ENCODE assay signal across 3 cellular contexts in genomic region chrX:16856076-16856404, GRCh38.
TF ChIP-seq lines count a peak whose summit lies in the region.

No MANE protein-coding gene starts in this region.

TF ChIP-seq in GM12891, 5 proteins besides CTCF, POLR2A, EP300 and RAD21:
- peak; percentile 60; the same call in 1 of the 2 replicates for TF ChIP-seq POU2F2 (IDR thresholded peaks at IDR 0.05; ENCODE audit: low read depth, low read length)

TF ChIP-seq in IMR-90, 13 proteins besides CTCF, POLR2A, EP300 and RAD21:
- peak; percentile 43; the same call in 1 of the 2 replicates for TF ChIP-seq FOS (IDR thresholded peaks at IDR 0.05; ENCODE audit: low read depth, low read length)
TF ChIP-seq in IMR-90: peak in this region for 1; not testable (repeated sequence) for 12.

TF ChIP-seq in GM12878, 131 proteins besides CTCF, POLR2A, EP300 and RAD21:
- 0 out of 2 replicates have a peak, but pooled peaks have one; percentile 26 for TF ChIP-seq ATF7 (IDR thresholded peaks at IDR 0.05; ENCODE audit: low read depth)
- peak; percentile 36; the same call in 1 of the 3 replicates for TF ChIP-seq POU2F2 (IDR thresholded peaks at IDR 0.05; ENCODE audit: borderline replicate concordance, low read depth, low read length)
- TF ChIP-seq RUNX3 (IDR thresholded peaks at IDR 0.05; ENCODE audit: low read length): peak; percentile 52; the same call in 1 of the 2 replicates
- TF ChIP-seq JUNB (IDR thresholded peaks at IDR 0.05): peak; percentile 47
TF ChIP-seq in GM12878: peak in this region for 4; not testable (repeated sequence) for 127.
